28 cellular contexts compared by ENCODE assay signal in genomic region chr10:124183617-124184016, GRCh38.
"Had no signal": no experiment of that assay in that cellular context is flagged by ENCODE, and none has a peak within 500 bp of the region (broad histone marks: within the 10 kb centered on the region; RNA-seq: fewer than 3 reads in every experiment).

No MANE protein-coding gene starts in this region.

- H3K4me1 Mint-ChIP-seq: natural killer cell had no signal

- H3K27ac ChIP-seq: left lung, lower lobe of right lung, neural progenitor cell, parathyroid adenoma, skin epidermis, stomach, testis, thyroid gland, transverse colon, upper lobe of left lung had no signal

- H3K27me3 ChIP-seq: left lung, neural progenitor cell, stomach, testis, thyroid gland, transverse colon, upper lobe of left lung had no signal

- ATAC-seq: left cardiac atrium; left lung; natural killer cell; right cardiac atrium; sciatic nerve; stimulated activated naive B cell treated with anti-CD40 and anti-IgM and Interleukin-4, amounts not matched to agents 10 μg/mL and 1 μg/mL and 100 μg/mL, for 72 hours; stimulated activated naive CD8-positive, alpha-beta T cell treated with anti-CD3 and anti-CD28 coated beads, Interleukin-15, Interleukin-2, amounts not matched to agents 100 U/mL and 50 U/mL, for 24 hours had no signal

- H3K4me1 ChIP-seq: left lung, lower lobe of right lung, neural progenitor cell, parathyroid adenoma, stomach, testis, thyroid gland, transverse colon, upper lobe of left lung had no signal

- H3K4me2 ChIP-seq: neural progenitor cell had no signal

- H3K27me3 Mint-ChIP-seq: naive B cell; progenitor cell of endocrine pancreas; stimulated activated naive B cell treated with anti-CD40 and anti-IgM and Interleukin-4, amounts not matched to agents 10 μg/mL and 1 μg/mL and 100 μg/mL, for 72 hours had no signal

- H3K9me3 Mint-ChIP-seq: naive B cell; natural killer cell; neural progenitor cell; stimulated activated naive B cell treated with anti-CD40 and anti-IgM and Interleukin-4, amounts not matched to agents 10 μg/mL and 1 μg/mL and 100 μg/mL, for 72 hours had no signal

- H2AFZ ChIP-seq: neural progenitor cell, parathyroid adenoma had no signal

- H3K4me3 Mint-ChIP-seq: mesothelial cell of epicardium; naive B cell; natural killer cell; nephron progenitor cell; neural progenitor cell; stimulated activated naive B cell treated with anti-CD40 and anti-IgM and Interleukin-4, amounts not matched to agents 10 μg/mL and 1 μg/mL and 100 μg/mL, for 72 hours had no signal

- DNase-seq: hippocampal formation; kidney glomerular epithelial cell; left cardiac atrium; left lung; lower lobe of right lung; mammary epithelial cell; mesenchymal stem cell; naive B cell; natural killer cell; nephron progenitor cell; right cardiac atrium; stimulated activated CD4-positive, alpha-beta T cell treated with anti-CD3 and anti-CD28 coated beads, Interleukin-12 subunit alpha, Interleukin-12 subunit beta, amount 100 ng/mL, for 4 hours; stimulated activated CD4-positive, alpha-beta T cell treated with anti-CD3 and anti-CD28 coated beads, Interleukin-15, amount 100 ng/mL, for 24 hours; stimulated activated CD4-positive, alpha-beta T cell treated with anti-CD3 and anti-CD28 coated beads, Interleukin-2, amount 100 ng/mL, for 24 hours; stimulated activated CD4-positive, alpha-beta T cell treated with anti-CD3 and anti-CD28 coated beads, Interleukin-4, amount 100 ng/mL, for 1 hour; stimulated activated naive B cell treated with anti-CD40 and anti-IgM and Interleukin-4, amounts not matched to agents 10 μg/mL and 1 μg/mL and 100 μg/mL, for 72 hours; stimulated activated naive CD8-positive, alpha-beta T cell treated with anti-CD3 and anti-CD28 coated beads, Interleukin-15, Interleukin-2, amounts not matched to agents 100 U/mL and 50 U/mL, for 24 hours; stomach; testis; thyroid gland; transverse colon; upper lobe of left lung had no signal

- H3K36me3 ChIP-seq: left lung, lower lobe of right lung, neural progenitor cell, stomach, thyroid gland, transverse colon, upper lobe of left lung had no signal

- H3K27ac Mint-ChIP-seq: mesothelial cell of epicardium; natural killer cell; progenitor cell of endocrine pancreas; stimulated activated naive B cell treated with anti-CD40 and anti-IgM and Interleukin-4, amounts not matched to agents 10 μg/mL and 1 μg/mL and 100 μg/mL, for 72 hours had no signal

- H3K36me3 Mint-ChIP-seq: mesothelial cell of epicardium; naive B cell; natural killer cell; neural progenitor cell; stimulated activated naive B cell treated with anti-CD40 and anti-IgM and Interleukin-4, amounts not matched to agents 10 μg/mL and 1 μg/mL and 100 μg/mL, for 72 hours had no signal

- H3K4me3 ChIP-seq: left lung, lower lobe of right lung, neural progenitor cell, skin epidermis, stomach, testis, thyroid gland, transverse colon, upper lobe of left lung had no signal

- H3K9me3 ChIP-seq: left lung, lower lobe of right lung, stomach, testis, thyroid gland, transverse colon, upper lobe of left lung had no signal

- H3K9ac ChIP-seq: neural progenitor cell, parathyroid adenoma had no signal
